Comparison of ENCODE assay signal across 18 cellular contexts in genomic region chr17:55149485-55149884, GRCh38.
DNase-seq lines count a peak whose midpoint lies in the region; ATAC-seq and TF ChIP-seq lines count a peak whose summit lies in the region.
"Had no signal": no experiment of that assay in that cellular context is flagged by ENCODE, and none has a peak within 500 bp of the region (broad histone marks: within the 10 kb centered on the region; RNA-seq: fewer than 3 reads in every experiment).

No MANE protein-coding gene starts in this region.

- ATAC-seq in body of pancreas (peak; percentile 70), HG03175 (IDR thresholded peaks at IDR 0.05; ENCODE audit: unreplicated experiment) (no peak)
- ATAC-seq: HCT116 had no signal

- H3K9me3 ChIP-seq in body of pancreas (no peaks in the 10 kb centered on the region), spleen (no peaks in the 10 kb centered on the region)
- H3K9me3 ChIP-seq: BLaER1 treated with 17β-estradiol and CSF1 and Interleukin-3, amounts not matched to agents 10 nM and 100 nM had no signal

- intact Hi-C loops in body of pancreas (cut with DNase I) (no loop called here), spleen (cut with DNase I; ENCODE audit: low total_unique reads) (no loop called here)

- TF ChIP-seq CTCF in body of pancreas (IDR thresholded peaks at IDR 0.05) (no peak), spleen (IDR thresholded peaks at IDR 0.05 in 8 of 11, conservative IDR thresholded peaks at IDR 0.05 in 3 of 11) (no peak)

- no peaks in the 10 kb centered on the region for H3K36me3 ChIP-seq in body of pancreas (replicated peaks in 1 of 2; ENCODE audit: insufficient read depth in 1 of 2, low read depth in 2 of 2)
- no peaks in the 10 kb centered on the region for H3K36me3 ChIP-seq in spleen

- no peaks in the 10 kb centered on the region for H3K27me3 ChIP-seq in body of pancreas
- H3K27me3 ChIP-seq in spleen (replicated peaks in 1 of 7), result no peaks in the 10 kb centered on the region
- H3K27me3 ChIP-seq: BLaER1 treated with 17β-estradiol and CSF1 and Interleukin-3, amounts not matched to agents 10 nM and 100 nM had no signal

- H3K4me1 ChIP-seq in body of pancreas (peaks cover 14% of the 10 kb centered on the region), spleen (no peaks in the 10 kb centered on the region)
- H3K4me1 ChIP-seq: BLaER1 treated with 17β-estradiol and CSF1 and Interleukin-3, amounts not matched to agents 10 nM and 100 nM had no signal

- H3K4me3 ChIP-seq in body of pancreas (no peak overlapping the region), spleen (no peak overlapping the region)
- H3K4me3 ChIP-seq: BLaER1 treated with 17β-estradiol and CSF1 and Interleukin-3, amounts not matched to agents 10 nM and 100 nM; GM23248 had no signal

- TF ChIP-seq POLR2A in body of pancreas (IDR thresholded peaks at IDR 0.05) (no peak), spleen (IDR thresholded peaks at IDR 0.05) (no peak)

- peak overlapping the region in 2 of 4 donors; percentile 2 to 41 for H3K27ac ChIP-seq in body of pancreas
- H3K27ac ChIP-seq in spleen, result no peak overlapping the region
- H3K27ac ChIP-seq: BLaER1 treated with 17β-estradiol and CSF1 and Interleukin-3, amounts not matched to agents 10 nM and 100 nM; GM23248 had no signal

- peak; percentile 16 for DNase-seq in DMS53 (lab: John Stamatoyannopoulos, UW)
- DNase-seq in DMS53 treated with DMSO at 0.1 percent for 48 hours (lab: John Stamatoyannopoulos, UW; ENCODE audit: unreplicated experiment), result no peak
- DNase-seq in COLO668 (lab: John Stamatoyannopoulos, UW; ENCODE audit: unreplicated experiment), result peak; percentile 7
- peak; percentile 78 for DNase-seq in NCI-H774 (lab: John Stamatoyannopoulos, UW)
- peak in 3 of 4 donors; percentile 12 to 55 (median 46) for DNase-seq in body of pancreas
- DNase-seq in spleen, result no peak
- no peak for DNase-seq in inferior parietal cortex (ENCODE audit: extremely low spot score)
- DNase-seq: 8988T; AML-193; Calu3; CD4-positive, CD25-positive, alpha-beta regulatory T cell; DMS 273 treated with DMSO at 0.1 percent for 48 hours; GF-D8; GM23248; IMR-90 had no signal

Comparison
In these comparisons a context has a peak if more than half of its experiments do, and no peak if none do; other contexts are left out.
1. DNase-seq: peak in DMS53 (single experiment), COLO668 (single experiment), NCI-H774 (single experiment) and body of pancreas (3 of 4); none in DMS53 treated with DMSO at 0.1 percent for 48 hours (single experiment), spleen (single experiment) and inferior parietal cortex (single experiment).